Comparison of ENCODE assay signal across 16 cellular contexts in genomic region chr4:142824368-142824767, GRCh38. TPM values are rescaled to one million over a fixed set of nuclear protein-coding genes. Genes with fewer than 3 reads are reported as not detected.
DNase-seq lines count a peak whose midpoint lies in the region; ATAC-seq and TF ChIP-seq lines count a peak whose summit lies in the region.
"Had no signal": no experiment of that assay in that cellular context is flagged by ENCODE, and none has a peak within 500 bp of the region (broad histone marks: within the 10 kb centered on the region; RNA-seq: fewer than 3 reads in every experiment).

No MANE protein-coding gene starts in this region.

- no peaks in the 10 kb centered on the region for H3K36me3 ChIP-seq in left lung
- H3K36me3 ChIP-seq: vagina, WERI-Rb-1 had no signal

- H3K27me3 Mint-ChIP-seq in activated naive CD8-positive, alpha-beta T cell treated with anti-CD3 and anti-CD28 coated beads for 36 hours: peaks cover 6% of the 10 kb centered on the region
- H3K27me3 Mint-ChIP-seq in naive thymus-derived CD8-positive, alpha-beta T cell: peaks cover 0 to 6% (median 0%) of the 10 kb centered on the region in 5 donors

- H3K27me3 ChIP-seq in left lung: no peaks in the 10 kb centered on the region
- H3K27me3 ChIP-seq: vagina had no signal

- H3K4me3 Mint-ChIP-seq in activated naive CD8-positive, alpha-beta T cell treated with anti-CD3 and anti-CD28 coated beads for 36 hours: no peak overlapping the region
- no peak overlapping the region for H3K4me3 Mint-ChIP-seq in naive thymus-derived CD8-positive, alpha-beta T cell

- H3K27ac Mint-ChIP-seq in activated naive CD4-positive, alpha-beta T cell treated with anti-CD3 and anti-CD28 coated beads, Interleukin-2, amount 50 U/mL, for 72 hours: peak overlapping the region; percentile 88 to 96
- H3K27ac Mint-ChIP-seq in activated naive CD8-positive, alpha-beta T cell treated with anti-CD3 and anti-CD28 coated beads for 36 hours: peak overlapping the region; percentile 62
- H3K27ac Mint-ChIP-seq in naive thymus-derived CD8-positive, alpha-beta T cell: no peak overlapping the region

- no peaks in the 10 kb centered on the region for H3K9me3 ChIP-seq in left lung
- H3K9me3 ChIP-seq: vagina had no signal

- no peak overlapping the region for H3K4me3 ChIP-seq in fibroblast of pulmonary artery (replicated peaks; ENCODE audit: low read depth, low read length)
- no peak overlapping the region for H3K4me3 ChIP-seq in left lung
- H3K4me3 ChIP-seq: vagina had no signal

- DNase-seq in activated naive CD4-positive, alpha-beta T cell treated with anti-CD3 and anti-CD28 coated beads, Interleukin-2, amount 50 U/mL, for 72 hours (ENCODE audit: low spot score in 2 of 2): no peak
- no peak for DNase-seq in activated naive CD4-positive, alpha-beta T cell treated with anti-CD3 and anti-CD28 coated beads, Interleukin-2, amount 50 U/mL, for 16 hours
- no peak for DNase-seq in activated naive CD8-positive, alpha-beta T cell treated with anti-CD3 and anti-CD28 coated beads for 36 hours
- DNase-seq in fibroblast of pulmonary artery (ENCODE audit: low read depth) (peak; percentile 36), NCI-H2081 treated with DMSO at 0.1 percent for 48 hours (lab: John Stamatoyannopoulos, UW) (no peak), left lung (no peak), NCI-H2196 treated with DMSO at 0.1 percent for 48 hours (lab: John Stamatoyannopoulos, UW; ENCODE audit: unreplicated experiment) (no peak)
- no peak for DNase-seq in naive thymus-derived CD8-positive, alpha-beta T cell
- DNase-seq: MM.1S, NCI-H1694 treated with DMSO at 0.1 percent for 48 hours, NCI-H446, nucleus accumbens, Right ventricle myocardium superior, WERI-Rb-1 had no signal

- peaks cover 7% of the 10 kb centered on the region for H3K4me1 Mint-ChIP-seq in activated naive CD8-positive, alpha-beta T cell treated with anti-CD3 and anti-CD28 coated beads for 36 hours
- peaks cover 0 to under 1% (median 0%) of the 10 kb centered on the region in 4 donors for H3K4me1 Mint-ChIP-seq in naive thymus-derived CD8-positive, alpha-beta T cell

- H3K9me3 Mint-ChIP-seq in activated naive CD4-positive, alpha-beta T cell treated with anti-CD3 and anti-CD28 coated beads, Interleukin-2, amount 50 U/mL, for 72 hours: peaks cover 7 to 20% of the 10 kb centered on the region in 2 donors
- peaks cover 4% of the 10 kb centered on the region for H3K9me3 Mint-ChIP-seq in activated naive CD8-positive, alpha-beta T cell treated with anti-CD3 and anti-CD28 coated beads for 36 hours
- H3K9me3 Mint-ChIP-seq in naive thymus-derived CD8-positive, alpha-beta T cell: peaks cover 0 to 9% (median 0%) of the 10 kb centered on the region in 9 donors

- peak; percentile 96 to 98 for ATAC-seq in activated naive CD4-positive, alpha-beta T cell treated with anti-CD3 and anti-CD28 coated beads, Interleukin-2, amount 50 U/mL, for 72 hours
- no peak for ATAC-seq in left lung
- ATAC-seq in naive thymus-derived CD8-positive, alpha-beta T cell: no peak
- ATAC-seq: sciatic nerve had no signal

- POLR2A ChIA-PET in naive thymus-derived CD8-positive, alpha-beta T cell (lab: Charles Lee): no interaction called here

- intact Hi-C loops in left lung (cut with DNase I): no loop called here

- peaks cover 18 to 36% of the 10 kb centered on the region in 2 donors for H3K36me3 Mint-ChIP-seq in activated naive CD4-positive, alpha-beta T cell treated with anti-CD3 and anti-CD28 coated beads, Interleukin-2, amount 50 U/mL, for 72 hours
- H3K36me3 Mint-ChIP-seq in activated naive CD8-positive, alpha-beta T cell treated with anti-CD3 and anti-CD28 coated beads for 36 hours: peaks cover 3% of the 10 kb centered on the region
- no peaks in the 10 kb centered on the region for H3K36me3 Mint-ChIP-seq in naive thymus-derived CD8-positive, alpha-beta T cell

- H3K27ac ChIP-seq in left lung: no peak overlapping the region
- H3K27ac ChIP-seq: vagina, WERI-Rb-1 had no signal

- no peaks in the 10 kb centered on the region for H3K4me1 ChIP-seq in left lung
- H3K4me1 ChIP-seq: vagina had no signal

- no peak for TF ChIP-seq CTCF in fibroblast of pulmonary artery (IDR thresholded peaks at IDR 0.05; ENCODE audit: low read length, missing control alignments)
- TF ChIP-seq CTCF in left lung (IDR thresholded peaks at IDR 0.05): no peak

RNA-seq across cellular contexts. Expression of gene INPP4B, which starts 21.7 kb away (rescaled TPM):
- 10 to 100 TPM; 63.9 to 81.3 TPM for total RNA-seq in activated naive CD4-positive, alpha-beta T cell treated with anti-CD3 and anti-CD28 coated beads, Interleukin-2, amount 50 U/mL, for 72 hours
- total RNA-seq in activated naive CD8-positive, alpha-beta T cell treated with anti-CD3 and anti-CD28 coated beads for 36 hours: 10 to 100 TPM; 45.7 to 46.3 TPM
- total RNA-seq in left lung: 10 to 100 TPM; 11.7 to 11.8 TPM
- total RNA-seq in naive thymus-derived CD8-positive, alpha-beta T cell: 10 to 100 TPM; 18.8 to 19.0 TPM
- 10 to 100 TPM; 25.4 to 35.0 (median 32.9) TPM for polyA plus RNA-seq in naive thymus-derived CD8-positive, alpha-beta T cell

Comparison
In these comparisons a context has a peak if more than half of its experiments do, and no peak if none do; other contexts are left out.
1. ATAC-seq: peak in activated naive CD4-positive, alpha-beta T cell treated with anti-CD3 and anti-CD28 coated beads, Interleukin-2, amount 50 U/mL, for 72 hours (2 of 2); none in left lung (single experiment) and naive thymus-derived CD8-positive, alpha-beta T cell (0 of 2).
2. H3K27ac Mint-ChIP-seq: peak in activated naive CD4-positive, alpha-beta T cell treated with anti-CD3 and anti-CD28 coated beads, Interleukin-2, amount 50 U/mL, for 72 hours (2 of 2) and activated naive CD8-positive, alpha-beta T cell treated with anti-CD3 and anti-CD28 coated beads for 36 hours (single experiment); none in naive thymus-derived CD8-positive, alpha-beta T cell (0 of 10).